ENCODE assay signal across 13 cellular contexts in the genomic region with DNA sequence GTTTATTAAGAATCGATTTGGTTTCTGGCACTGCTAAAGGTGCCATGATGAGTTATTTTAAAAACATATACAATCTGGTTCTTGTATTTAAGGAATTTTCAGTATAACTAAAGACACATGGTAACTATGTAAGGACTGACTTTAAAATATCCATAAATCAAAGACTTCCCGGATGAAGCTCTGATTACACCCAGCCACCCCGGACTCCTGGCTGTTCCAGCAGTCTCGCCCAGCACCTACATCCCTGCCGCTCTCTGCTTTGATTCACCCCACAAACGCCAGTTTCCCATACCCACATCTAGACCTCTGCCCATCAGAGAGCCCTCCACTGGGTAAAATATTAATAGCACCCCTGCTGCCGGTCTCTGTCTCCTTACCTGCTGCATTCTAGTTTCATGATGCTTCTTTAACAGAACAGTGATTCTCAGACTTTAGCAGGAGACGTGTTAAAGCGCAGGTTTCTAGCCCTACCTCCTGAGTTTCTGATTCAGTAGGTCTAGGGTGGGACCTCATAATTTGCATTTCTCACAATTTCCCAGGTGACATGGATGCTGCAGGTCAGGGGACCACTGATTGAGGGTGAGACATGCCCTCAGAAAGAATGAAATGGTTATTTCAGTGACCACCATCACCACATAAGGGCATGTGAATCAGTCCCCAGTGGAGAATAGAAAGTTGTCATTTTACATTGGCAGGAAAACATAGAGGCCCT.
DNase-seq lines count a peak whose midpoint lies in the region; ATAC-seq and TF ChIP-seq lines count a peak whose summit lies in the region.
"Had no signal": no experiment of that assay in that cellular context is flagged by ENCODE, and none has a peak within 500 bp of the region (broad histone marks: within the 10 kb centered on the region; RNA-seq: fewer than 3 reads in every experiment).

No MANE protein-coding gene starts in this region.

- H2AFZ ChIP-seq in hepatocyte = no peak overlapping the region

- no peaks in the 10 kb centered on the region for H3K79me2 ChIP-seq in hepatocyte

- 62% methylated on average over 9 of the region's 9 CpGs for WGBS in hepatocyte (ENCODE audit: low lambda C conversion rate, missing lambda C conversion rate)

- H3K4me2 ChIP-seq in hepatocyte = no peak overlapping the region

- no peak for TF ChIP-seq CTCF in hepatocyte (IDR thresholded peaks at IDR 0.05; ENCODE audit: poor library complexity)
- no peak for TF ChIP-seq CTCF in colonic mucosa (IDR thresholded peaks at IDR 0.05)

- intact Hi-C loops in colonic mucosa (cut with DNase I) = loop anchor here (10.0 kb wide), 1 partner anchor 110 kb away; no protein-coding TSS in a partner anchor

- peaks cover 10% of the 10 kb centered on the region for H3K4me1 ChIP-seq in hepatocyte (ENCODE audit: insufficient read depth)
- H3K4me1 ChIP-seq in colonic mucosa = no peaks in the 10 kb centered on the region
- H3K4me1 ChIP-seq: SJSA1 had no signal

- H4K20me1 ChIP-seq in hepatocyte (ENCODE audit: insufficient read depth, poor library complexity, severe bottlenecking) = no peaks in the 10 kb centered on the region

- H3K9ac ChIP-seq in colonic mucosa (ENCODE audit: low read depth in 2 of 2, low read length in 2 of 2) = no peak overlapping the region

- DNase-seq in hepatocyte (ENCODE audit: low spot score) (no peak), NCI-H1436 (lab: John Stamatoyannopoulos, UW) (no peak), colonic mucosa (no peak)
- DNase-seq: GDM1; hippocampal formation; NCI-H2227 treated with DMSO at 0.1 percent for 48 hours; stimulated activated CD4-positive, alpha-beta T cell treated with anti-CD3 and anti-CD28 coated beads, Interleukin-12 subunit alpha, Interleukin-12 subunit beta, amount 100 ng/mL, for 4 hours had no signal

- no peaks in the 10 kb centered on the region for H3K9me2 ChIP-seq in hepatocyte (replicated peaks; ENCODE audit: insufficient read depth)

- peak overlapping the region; percentile 93 for H3K27ac ChIP-seq in hepatocyte
- no peak overlapping the region for H3K27ac ChIP-seq in colonic mucosa
- H3K27ac ChIP-seq: SJSA1 had no signal

- H3K36me3 ChIP-seq in hepatocyte (replicated peaks; ENCODE audit: insufficient read depth, low read depth) (no peaks in the 10 kb centered on the region), colonic mucosa (no peaks in the 10 kb centered on the region)
- H3K36me3 ChIP-seq: SJSA1 had no signal

- ATAC-seq in GM18870 (IDR thresholded peaks at IDR 0.05; ENCODE audit: unreplicated experiment) (peak; percentile 85), GM21723 (IDR thresholded peaks at IDR 0.05; ENCODE audit: unreplicated experiment) (peak; percentile 86), HG03139 (IDR thresholded peaks at IDR 0.05; ENCODE audit: unreplicated experiment) (peak; percentile 42), HG03521 (IDR thresholded peaks at IDR 0.05; ENCODE audit: unreplicated experiment) (no peak), GM21737 (IDR thresholded peaks at IDR 0.05; ENCODE audit: unreplicated experiment) (no peak)

- no peak overlapping the region for H3K4me3 ChIP-seq in hepatocyte
- no peak overlapping the region for H3K4me3 ChIP-seq in colonic mucosa
- H3K4me3 ChIP-seq: SJSA1 had no signal

- no peaks in the 10 kb centered on the region for H3K27me3 ChIP-seq in hepatocyte
- no peaks in the 10 kb centered on the region for H3K27me3 ChIP-seq in colonic mucosa
- H3K27me3 ChIP-seq: SJSA1 had no signal

- H3K9me3 ChIP-seq in hepatocyte (ENCODE audit: low read depth) (no peaks in the 10 kb centered on the region), colonic mucosa (no peaks in the 10 kb centered on the region)
- H3K9me3 ChIP-seq: SJSA1 had no signal

Comparison
In these comparisons a context has a peak if more than half of its experiments do, and no peak if none do; other contexts are left out.
1. ATAC-seq: peak in GM18870 (single experiment), GM21723 (single experiment) and HG03139 (single experiment); none in HG03521 (single experiment) and GM21737 (single experiment).